ENCODE assay signal across 26 cellular contexts in genomic region chr1:98382586-98382985, GRCh38.
"Had no signal": no experiment of that assay in that cellular context is flagged by ENCODE, and none has a peak within 500 bp of the region (broad histone marks: within the 10 kb centered on the region; RNA-seq: fewer than 3 reads in every experiment).

No MANE protein-coding gene starts in this region.

- H3K4me1 ChIP-seq: left lung, lower lobe of right lung, neural progenitor cell, parathyroid adenoma, right atrium auricular region, right lobe of liver had no signal

- H3K27ac ChIP-seq: left lung, lower lobe of right lung, neural progenitor cell, neutrophil, parathyroid adenoma, right atrium auricular region, right lobe of liver, tibial nerve, vagina had no signal

- H3K9ac ChIP-seq: neural progenitor cell, parathyroid adenoma had no signal

- DNase-seq: hippocampal formation; kidney; left colon; left lung; lower lobe of right lung; mesendoderm; naive B cell; natural killer cell; nephron progenitor cell; occipital lobe; right lobe of liver; stimulated activated CD4-positive, alpha-beta T cell treated with anti-CD3 and anti-CD28 coated beads, Interleukin-1b, Interleukin-23, amount 100 ng/mL, for 48 hours; stimulated activated CD4-positive, alpha-beta T cell treated with anti-CD3 and anti-CD28 coated beads, Interleukin-2, amount 100 ng/mL, for 48 hours; stimulated activated CD4-positive, alpha-beta T cell treated with anti-CD3 and anti-CD28 coated beads, Interleukin-4, amount 100 ng/mL, for 4 hours; stimulated activated CD8-positive, alpha-beta memory T cell treated with anti-CD3 and anti-CD28 coated beads, Interleukin-4, amount 100 ng/mL, for 48 hours; stimulated activated naive CD4-positive, alpha-beta T cell treated with Interleukin-2 at 50 U/mL for 16 hours; stimulated activated naive CD8-positive, alpha-beta T cell treated with anti-CD3 and anti-CD28 coated beads, Interleukin-15, amount 100 ng/mL, for 72 hours; substantia nigra had no signal

- H2AFZ ChIP-seq: neural progenitor cell, parathyroid adenoma had no signal

- ATAC-seq: left colon; left lung; lower lobe of right lung; natural killer cell; right lobe of liver; stimulated activated memory B cell treated with anti-CD40 and anti-IgM and Interleukin-4, amounts not matched to agents 10 μg/mL and 1 μg/mL and 100 μg/mL, for 72 hours; stimulated activated naive CD8-positive, alpha-beta T cell treated with anti-CD3 and anti-CD28 coated beads, Interleukin-15, amount 100 ng/mL, for 72 hours had no signal

- H3K4me2 ChIP-seq: neural progenitor cell, smooth muscle cell had no signal

- H3K4me3 ChIP-seq: left lung, lower lobe of right lung, neural progenitor cell, right atrium auricular region, right lobe of liver, smooth muscle cell, tibial nerve, vagina had no signal

- H3K36me3 ChIP-seq: left lung, lower lobe of right lung, neural progenitor cell, neutrophil, right atrium auricular region, right lobe of liver, tibial nerve, vagina had no signal

- H3K79me2 ChIP-seq: parathyroid adenoma had no signal

- H3K27me3 ChIP-seq: left lung, neural progenitor cell, neutrophil, right atrium auricular region, right lobe of liver, tibial nerve, vagina had no signal

- FAIRE-seq: kidney had no signal

- H3K9me3 ChIP-seq: left lung, lower lobe of right lung, neutrophil, right atrium auricular region, right lobe of liver, tibial nerve, vagina had no signal
